ENCODE assay signal across 1 cellular context in genomic region chr15:41671656-41672636, GRCh38.
TF ChIP-seq lines count a peak whose summit lies in the region.

No MANE protein-coding gene starts in this region.

TF ChIP-seq in GM12878, 131 proteins besides CTCF, POLR2A, EP300 and RAD21 (continued from another document):
- TF ChIP-seq PRDM15 (CRISPR knock-in tag; IDR thresholded peaks at IDR 0.05) (no peak), IRF3 (IDR thresholded peaks at IDR 0.05) (no peak), TCF3 (IDR thresholded peaks at IDR 0.05; ENCODE audit: borderline replicate concordance, insufficient read depth, low read depth, low read length) (no peak), TARDBP (IDR thresholded peaks at IDR 0.05; ENCODE audit: borderline replicate concordance) (no peak), FOS (IDR thresholded peaks at IDR 0.05; ENCODE audit: borderline replicate concordance, extremely low read depth, insufficient read length) (no peak), SREBF2 (IDR thresholded peaks at IDR 0.05; ENCODE audit: low read length) (no peak), ATF7 (IDR thresholded peaks at IDR 0.05; ENCODE audit: low read depth) (no peak), ZNF217 (IDR thresholded peaks at IDR 0.05) (no peak), PAX8 (IDR thresholded peaks at IDR 0.05) (no peak), NBN (IDR thresholded peaks at IDR 0.05) (no peak), SIN3A (IDR thresholded peaks at IDR 0.05; ENCODE audit: low read depth, low read length) (no peak), RAD51 (IDR thresholded peaks at IDR 0.05) (no peak), GABPA (IDR thresholded peaks at IDR 0.05; ENCODE audit: low read depth) (no peak)
- TF ChIP-seq, protein P1, sequence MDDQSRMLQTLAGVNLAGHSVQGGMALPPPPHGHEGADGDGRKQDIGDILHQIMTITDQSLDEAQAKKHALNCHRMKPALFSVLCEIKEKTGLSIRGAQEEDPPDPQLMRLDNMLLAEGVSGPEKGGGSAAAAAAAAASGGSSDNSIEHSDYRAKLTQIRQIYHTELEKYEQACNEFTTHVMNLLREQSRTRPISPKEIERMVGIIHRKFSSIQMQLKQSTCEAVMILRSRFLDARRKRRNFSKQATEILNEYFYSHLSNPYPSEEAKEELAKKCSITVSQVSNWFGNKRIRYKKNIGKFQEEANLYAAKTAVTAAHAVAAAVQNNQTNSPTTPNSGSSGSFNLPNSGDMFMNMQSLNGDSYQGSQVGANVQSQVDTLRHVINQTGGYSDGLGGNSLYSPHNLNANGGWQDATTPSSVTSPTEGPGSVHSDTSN (IDR thresholded peaks at IDR 0.05; ENCODE audit: insufficient replicate concordance, low read depth, low read length) = no peak
- TF ChIP-seq, protein P2, sequence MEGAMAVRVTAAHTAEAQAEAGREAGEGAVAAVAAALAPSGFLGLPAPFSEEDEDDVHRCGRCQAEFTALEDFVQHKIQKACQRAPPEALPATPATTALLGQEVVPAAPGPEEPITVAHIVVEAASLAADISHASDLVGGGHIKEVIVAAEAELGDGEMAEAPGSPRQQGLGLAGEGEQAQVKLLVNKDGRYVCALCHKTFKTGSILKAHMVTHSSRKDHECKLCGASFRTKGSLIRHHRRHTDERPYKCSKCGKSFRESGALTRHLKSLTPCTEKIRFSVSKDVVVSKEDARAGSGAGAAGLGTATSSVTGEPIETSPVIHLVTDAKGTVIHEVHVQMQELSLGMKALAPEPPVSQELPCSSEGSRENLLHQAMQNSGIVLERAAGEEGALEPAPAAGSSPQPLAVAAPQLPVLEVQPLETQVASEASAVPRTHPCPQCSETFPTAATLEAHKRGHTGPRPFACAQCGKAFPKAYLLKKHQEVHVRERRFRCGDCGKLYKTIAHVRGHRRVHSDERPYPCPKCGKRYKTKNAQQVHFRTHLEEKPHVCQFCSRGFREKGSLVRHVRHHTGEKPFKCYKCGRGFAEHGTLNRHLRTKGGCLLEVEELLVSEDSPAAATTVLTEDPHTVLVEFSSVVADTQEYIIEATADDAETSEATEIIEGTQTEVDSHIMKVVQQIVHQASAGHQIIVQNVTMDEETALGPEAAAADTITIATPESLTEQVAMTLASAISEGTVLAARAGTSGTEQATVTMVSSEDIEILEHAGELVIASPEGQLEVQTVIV (IDR thresholded peaks at IDR 0.05; ENCODE audit: borderline replicate concordance, partially characterized antibody) = no peak
- TF ChIP-seq, protein P3, sequence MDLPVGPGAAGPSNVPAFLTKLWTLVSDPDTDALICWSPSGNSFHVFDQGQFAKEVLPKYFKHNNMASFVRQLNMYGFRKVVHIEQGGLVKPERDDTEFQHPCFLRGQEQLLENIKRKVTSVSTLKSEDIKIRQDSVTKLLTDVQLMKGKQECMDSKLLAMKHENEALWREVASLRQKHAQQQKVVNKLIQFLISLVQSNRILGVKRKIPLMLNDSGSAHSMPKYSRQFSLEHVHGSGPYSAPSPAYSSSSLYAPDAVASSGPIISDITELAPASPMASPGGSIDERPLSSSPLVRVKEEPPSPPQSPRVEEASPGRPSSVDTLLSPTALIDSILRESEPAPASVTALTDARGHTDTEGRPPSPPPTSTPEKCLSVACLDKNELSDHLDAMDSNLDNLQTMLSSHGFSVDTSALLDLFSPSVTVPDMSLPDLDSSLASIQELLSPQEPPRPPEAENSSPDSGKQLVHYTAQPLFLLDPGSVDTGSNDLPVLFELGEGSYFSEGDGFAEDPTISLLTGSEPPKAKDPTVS (IDR thresholded peaks at IDR 0.05; ENCODE audit: low read depth, low read length) = no peak
